Comparison of ENCODE assay signal across 11 cellular contexts in genomic region chr13:114128348-114128623, GRCh38. TPM values are rescaled to one million over a fixed set of nuclear protein-coding genes. Genes with fewer than 3 reads are reported as not detected.
A peak's percentile ranks its signal among the peaks of the same experiment; 100 is the strongest.
DNase-seq lines count a peak whose midpoint lies in the region; ATAC-seq, FAIRE-seq and TF ChIP-seq lines count a peak whose summit lies in the region.
"Had no signal": no experiment of that assay in that cellular context is flagged by ENCODE, and none has a peak within 500 bp of the region (broad histone marks: within the 10 kb centered on the region; RNA-seq: fewer than 3 reads in every experiment).

No MANE protein-coding gene starts in this region.

- H3K4me3 ChIP-seq in CD8-positive, alpha-beta memory T cell (ENCODE audit: low read length) = peak overlapping the region; percentile 89
- H3K4me3 ChIP-seq in Panc1 (ENCODE audit: low read depth in 2 of 2, low read length in 2 of 2) (peak overlapping the region; percentile 81 to 85), endothelial cell of umbilical vein (replicated peaks in 1 of 3; ENCODE audit: insufficient read depth in 1 of 3, low read depth in 1 of 3, low read length in 3 of 3) (no peak overlapping the region), parathyroid adenoma (ENCODE audit: low read depth, low read length) (no peak overlapping the region), prostate gland (no peak overlapping the region)

- H3K27ac ChIP-seq in CD8-positive, alpha-beta memory T cell (ENCODE audit: low read depth, low read length) = peak overlapping the region; percentile 49
- H3K27ac ChIP-seq in Panc1 (ENCODE audit: low read length) = peak overlapping the region; percentile 95
- H3K27ac ChIP-seq in endothelial cell of umbilical vein (ENCODE audit: insufficient read depth, low read depth, low read length) = peak overlapping the region; percentile 87
- H3K27ac ChIP-seq in parathyroid adenoma = peak overlapping the region; percentile 39
- H3K27ac ChIP-seq in prostate gland = no peak overlapping the region

- H3K4me3 Mint-ChIP-seq in CD8-positive, alpha-beta memory T cell = peak overlapping the region; percentile 100

- 91% methylated on average over 5 of the region's 5 CpGs for WGBS in prostate gland

- H3K4me1 Mint-ChIP-seq in CD8-positive, alpha-beta memory T cell = peaks cover 69 to 83% (median 77%) of the 10 kb centered on the region in 3 donors

- in situ Hi-C loops in Panc1 (cut with HindIII; ENCODE audit: low pct_unique_long_range_greater_than_20kb, low sequenced_read_pairs) = no loop called here

- H3K9me1 ChIP-seq in endothelial cell of umbilical vein (replicated peaks; ENCODE audit: control insufficient read depth, extremely low read depth, insufficient read depth, low read length) = no peaks in the 10 kb centered on the region

- BruUV-seq in Panc1 (replicated peaks; lab: Mats Ljungman, UMichigan) (no TSS peak), endothelial cell of umbilical vein (replicated peaks; lab: Mats Ljungman, UMichigan) (no TSS peak)

- H3K9me3 ChIP-seq in CD8-positive, alpha-beta memory T cell (ENCODE audit: low read length) = no peaks in the 10 kb centered on the region
- no peaks in the 10 kb centered on the region for H3K9me3 ChIP-seq in Panc1 (ENCODE audit: control insufficient read depth, insufficient read depth, low read depth, low read length)
- H3K9me3 ChIP-seq in endothelial cell of umbilical vein (replicated peaks; ENCODE audit: control insufficient read depth, insufficient read depth, low read length) = no peaks in the 10 kb centered on the region
- H3K9me3 ChIP-seq in parathyroid adenoma (ENCODE audit: control insufficient read depth, low read length) = no peaks in the 10 kb centered on the region
- no peaks in the 10 kb centered on the region for H3K9me3 ChIP-seq in prostate gland

- peaks cover 0 to 4% of the 10 kb centered on the region in 2 donors for H3K27me3 Mint-ChIP-seq in CD8-positive, alpha-beta memory T cell

- peak in 1 of 5 donors; percentile 9 for DNase-seq in CD8-positive, alpha-beta memory T cell
- DNase-seq in Panc1 (ENCODE audit: low read depth, low spot score) (no peak), endothelial cell of umbilical vein (ENCODE audit: low read depth, low spot score) (no peak), hypothalamus (lab: John Stamatoyannopoulos, UW) (no peak), NCI-H2227 treated with DMSO at 0.1 percent for 48 hours (lab: John Stamatoyannopoulos, UW) (no peak), prostate gland (ENCODE audit: low spot score) (no peak), D341Med (ENCODE audit: low spot score) (no peak)

- no peak overlapping the region for H2AFZ ChIP-seq in endothelial cell of umbilical vein (ENCODE audit: low read depth, low read length)
- H2AFZ ChIP-seq in parathyroid adenoma = no peak overlapping the region

- peak overlapping the region; percentile 73 to 99 (median 94) for H3K27ac Mint-ChIP-seq in CD8-positive, alpha-beta memory T cell

- peaks cover 13 to 66% (median 14%) of the 10 kb centered on the region in 3 donors for H3K36me3 Mint-ChIP-seq in CD8-positive, alpha-beta memory T cell

- no peaks in the 10 kb centered on the region for H3K27me3 ChIP-seq in CD8-positive, alpha-beta memory T cell (ENCODE audit: insufficient read depth, low read length, poor library complexity, severe bottlenecking)
- H3K27me3 ChIP-seq in Panc1 (ENCODE audit: control insufficient read depth, insufficient read depth, low read length) (no peaks in the 10 kb centered on the region), endothelial cell of umbilical vein (ENCODE audit: control insufficient read depth in 2 of 2, insufficient read depth in 2 of 2, low read length in 2 of 2) (no peaks in the 10 kb centered on the region), parathyroid adenoma (ENCODE audit: control insufficient read depth, insufficient read depth, low read length) (no peaks in the 10 kb centered on the region), prostate gland (replicated peaks; ENCODE audit: insufficient read depth) (no peaks in the 10 kb centered on the region)

- H3K36me3 ChIP-seq in CD8-positive, alpha-beta memory T cell (ENCODE audit: insufficient read depth, low read length) = peaks cover 17% of the 10 kb centered on the region
- H3K36me3 ChIP-seq in Panc1 (ENCODE audit: control insufficient read depth, insufficient read depth, low read length) (no peaks in the 10 kb centered on the region), endothelial cell of umbilical vein (ENCODE audit: control insufficient read depth in 2 of 2, extremely low read depth in 1 of 2, insufficient read depth in 2 of 2, low read length in 2 of 2) (no peaks in the 10 kb centered on the region), parathyroid adenoma (ENCODE audit: control insufficient read depth, insufficient read depth, low read length) (no peaks in the 10 kb centered on the region), prostate gland (no peaks in the 10 kb centered on the region)

- H3K4me1 ChIP-seq in CD8-positive, alpha-beta memory T cell (ENCODE audit: insufficient read depth, low read length) = peaks cover 69% of the 10 kb centered on the region
- H3K4me1 ChIP-seq in Panc1 (ENCODE audit: control insufficient read depth, insufficient read depth, low read length) = peaks cover 49% of the 10 kb centered on the region
- H3K4me1 ChIP-seq in endothelial cell of umbilical vein (ENCODE audit: control insufficient read depth, extremely low read depth, insufficient read depth, low read length) = peaks cover 39% of the 10 kb centered on the region
- H3K4me1 ChIP-seq in parathyroid adenoma = no peaks in the 10 kb centered on the region
- H3K4me1 ChIP-seq in prostate gland (replicated peaks) = peaks cover 5% of the 10 kb centered on the region

- H3K4me2 ChIP-seq in endothelial cell of umbilical vein (ENCODE audit: insufficient read depth, low read length) (peak overlapping the region; percentile 66), parathyroid adenoma (ENCODE audit: low read length) (no peak overlapping the region)

- intact Hi-C loops in Panc1 (cut with micrococcal nuclease; ENCODE audit: unreplicated experiment) (loop anchor here (5.0 kb wide), 1 partner anchor 99 kb away; no protein-coding TSS in a partner anchor), endothelial cell of umbilical vein (cut with micrococcal nuclease) (no loop called here), prostate gland (cut with DNase I) (no loop called here)

- peaks cover 81% of the 10 kb centered on the region for H3K79me2 ChIP-seq in endothelial cell of umbilical vein (ENCODE audit: control insufficient read depth, insufficient read depth, low read length)
- peaks cover 2% of the 10 kb centered on the region for H3K79me2 ChIP-seq in parathyroid adenoma

- H4K20me1 ChIP-seq in endothelial cell of umbilical vein (replicated peaks; ENCODE audit: control insufficient read depth, extremely low read depth, insufficient read depth, low read length) = no peaks in the 10 kb centered on the region

- ATAC-seq in Panc1 = no peak

- dilution Hi-C loops in endothelial cell of umbilical vein (cut with MboI; ENCODE audit: extremely low pct_ligation_motif_present, low sequenced_read_pairs) = no loop called here

- FAIRE-seq in endothelial cell of umbilical vein (lab: Jason Lieb, UNC) = no peak

- H3K9ac ChIP-seq in endothelial cell of umbilical vein (replicated peaks; ENCODE audit: extremely low read depth, insufficient read depth, low read length) (peak overlapping the region; percentile 84), parathyroid adenoma (no peak overlapping the region)

- no peaks in the 10 kb centered on the region for H3K9me3 Mint-ChIP-seq in CD8-positive, alpha-beta memory T cell

- TF ChIP-seq CTCF in Panc1 (IDR thresholded peaks at IDR 0.05) (no peak), endothelial cell of umbilical vein (IDR thresholded peaks at IDR 0.05; ENCODE audit: extremely low read depth in 1 of 2, insufficient read depth in 1 of 2, low read depth in 1 of 2, low read length in 2 of 2) (no peak), parathyroid adenoma (IDR thresholded peaks at IDR 0.05) (no peak), prostate gland (IDR thresholded peaks at IDR 0.05) (no peak)

- CTCF ChIA-PET in CD8-positive, alpha-beta memory T cell (lab: Charles Lee) = interaction anchor here (1.0 to 9.0 kb wide), 4 partner anchors 14 to 33 kb away, joined by 3 to 60 read pairs (median 3); no protein-coding TSS in a partner anchor
- CTCF ChIA-PET in Panc1 (lab: Charles Lee) (no interaction called here), endothelial cell of umbilical vein (lab: Charles Lee) (interaction anchor here (1.0 to 1.7 kb wide), 3 partner anchors 34 to 99 kb away, joined by 3 to 6 read pairs (median 4); no protein-coding TSS in a partner anchor)

- no peak for TF ChIP-seq POLR2A in endothelial cell of umbilical vein (IDR thresholded peaks at IDR 0.05; ENCODE audit: low read depth, low read length)
- TF ChIP-seq POLR2A in prostate gland (IDR thresholded peaks at IDR 0.05) = no peak

- POLR2A ChIA-PET in CD8-positive, alpha-beta memory T cell (lab: Charles Lee) = interaction anchor here (0.7 to 1.3 kb wide), 2 partner anchors 15 to 16 kb away, joined by 3 read pairs; no protein-coding TSS in a partner anchor
- POLR2A ChIA-PET in Panc1 (lab: Charles Lee) = no interaction called here
- POLR2A ChIA-PET in endothelial cell of umbilical vein (lab: Charles Lee) = no interaction called here

RNA-seq across cellular contexts. Expression of gene RASA3, which starts 4.1 kb away (rescaled TPM):
- 10 to 100 TPM; 26.4 to 27.1 TPM for total RNA-seq in CD8-positive, alpha-beta memory T cell
- polyA plus RNA-seq in CD8-positive, alpha-beta memory T cell = 123 TPM
- total RNA-seq in Panc1 (2021; ENCODE audit: unreplicated experiment) = 33.7 TPM
- 38.4 TPM for polyA plus RNA-seq in Panc1 (2012; ENCODE audit: insufficient read length)
- total RNA-seq in endothelial cell of umbilical vein = 51.2 and 53.8 TPM in 2 replicates
- 22.5 and 26.5 TPM in 2 replicates for polyA plus RNA-seq in endothelial cell of umbilical vein
- polyA plus RNA-seq in endothelial cell of umbilical vein (2011; cell fraction: cytosol; rRNA removed) = 35.6 and 36.3 TPM in 2 replicates
- polyA plus RNA-seq in endothelial cell of umbilical vein (2011; cell fraction: nucleus; rRNA removed) = 51.2 and 56.7 TPM in 2 replicates
- 41.1 and 42.8 TPM in 2 replicates for polyA plus RNA-seq in endothelial cell of umbilical vein (2012)
- polyA minus RNA-seq in endothelial cell of umbilical vein = 34.5 and 39.0 TPM in 2 replicates
- 5.5 TPM for polyA minus RNA-seq in endothelial cell of umbilical vein (2011; cell fraction: cytosol; rRNA and poly(A)+ RNA removed)
- 20.8 and 28.6 TPM in 2 replicates for polyA minus RNA-seq in endothelial cell of umbilical vein (2011; cell fraction: nucleus; rRNA and poly(A)+ RNA removed)
- 10 to 100 TPM in 1 of 2 donors, 1 to 10 TPM in 1; 8.6 to 12.5 TPM for total RNA-seq in prostate gland

RNA-seq across cellular contexts. Expression of gene CFAP97D2, which starts 50.8 kb away (rescaled TPM):
- total RNA-seq in CD8-positive, alpha-beta memory T cell = not detected
- 0.31 TPM for polyA plus RNA-seq in CD8-positive, alpha-beta memory T cell
- not detected for total RNA-seq in Panc1 (2021; ENCODE audit: unreplicated experiment)
- not detected for polyA plus RNA-seq in Panc1 (2012; ENCODE audit: insufficient read length)
- not detected in 2 replicates for total RNA-seq in endothelial cell of umbilical vein
- polyA plus RNA-seq in endothelial cell of umbilical vein = 0.13 TPM in 1 of 2 replicates, not detected in the other
- polyA plus RNA-seq in endothelial cell of umbilical vein (2011; cell fraction: cytosol; rRNA removed) = not detected in 2 replicates
- not detected in 2 replicates for polyA plus RNA-seq in endothelial cell of umbilical vein (2011; cell fraction: nucleus; rRNA removed)
- not detected in 2 replicates for polyA plus RNA-seq in endothelial cell of umbilical vein (2012)
- polyA minus RNA-seq in endothelial cell of umbilical vein = not detected in 2 replicates
- not detected for polyA minus RNA-seq in endothelial cell of umbilical vein (2011; cell fraction: cytosol; rRNA and poly(A)+ RNA removed)
- polyA minus RNA-seq in endothelial cell of umbilical vein (2011; cell fraction: nucleus; rRNA and poly(A)+ RNA removed) = not detected in 2 replicates
- under 1 TPM in 1 of 2 donors, not detected in 1; 0.62 TPM for total RNA-seq in prostate gland
- total RNA-seq: HT1080, sciatic nerve, ureter had no signal

Comparison
In these comparisons a context has a peak if more than half of its experiments do, and no peak if none do; other contexts are left out.
1. H3K27ac ChIP-seq: peak in CD8-positive, alpha-beta memory T cell (single experiment), Panc1 (single experiment), endothelial cell of umbilical vein (single experiment) and parathyroid adenoma (single experiment); none in prostate gland (0 of 2).
2. H3K4me3 ChIP-seq: peak in CD8-positive, alpha-beta memory T cell (single experiment) and Panc1 (2 of 2); none in endothelial cell of umbilical vein (0 of 3), parathyroid adenoma (single experiment) and prostate gland (0 of 2).